ENCODE assay signal across 15 cellular contexts in the genomic region with DNA sequence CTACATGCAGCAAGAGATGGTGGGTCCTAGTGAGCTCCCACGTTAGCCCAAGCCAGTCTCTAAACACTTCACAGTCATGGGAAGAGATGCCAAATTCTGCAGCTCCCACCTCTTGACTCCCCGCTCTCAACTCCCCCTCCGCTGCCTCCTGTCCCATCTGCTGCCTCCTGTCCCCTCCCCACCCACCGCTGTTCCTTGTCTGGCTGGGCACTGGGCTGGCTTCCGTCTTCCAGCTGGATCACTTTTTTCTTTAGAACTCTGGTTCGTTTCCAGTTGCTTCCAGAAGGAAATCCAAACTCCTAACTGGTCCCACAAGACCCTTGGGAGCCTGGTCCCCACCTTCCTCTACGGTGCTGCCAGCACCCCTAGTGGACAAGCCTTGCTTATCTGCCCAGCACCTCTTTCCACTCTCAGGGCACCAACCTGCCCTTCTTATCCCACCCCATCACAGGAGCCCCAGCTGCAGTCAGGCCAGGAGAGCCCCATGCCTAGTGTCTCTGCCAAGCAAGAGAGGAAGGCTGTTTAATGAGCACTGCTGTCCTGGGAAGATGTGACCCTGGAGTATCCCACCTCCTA. TPM values are rescaled to one million over a fixed set of nuclear protein-coding genes. Genes with fewer than 3 reads are reported as not detected.
DNase-seq lines count a peak whose midpoint lies in the region; ATAC-seq and TF ChIP-seq lines count a peak whose summit lies in the region.
"Had no signal": no experiment of that assay in that cellular context is flagged by ENCODE, and none has a peak within 500 bp of the region (broad histone marks: within the 10 kb centered on the region; RNA-seq: fewer than 3 reads in every experiment).

No MANE protein-coding gene starts in this region.

- TF ChIP-seq CTCF in A673 (conservative IDR thresholded peaks at IDR 0.05; ENCODE audit: low read depth, low read length): 0 out of 2 replicates have a peak, but pooled peaks have one; percentile 33
- peak; percentile 18 for TF ChIP-seq CTCF in GM13977 (IDR thresholded peaks at IDR 0.05; ENCODE audit: extremely low read depth, insufficient read depth, missing control alignments)
- TF ChIP-seq CTCF in WI38 (IDR thresholded peaks at IDR 0.05; ENCODE audit: low read depth, low read length): peak; percentile 23; the same call in 1 of the 2 replicates
- no peak for TF ChIP-seq CTCF in glutamatergic neuron (IDR thresholded peaks at IDR 0.05; ENCODE audit: partially characterized antibody, unreplicated experiment)

- in situ Hi-C loops in GM13977 (cut with MboI; ENCODE audit: low pct_unique_long_range_greater_than_20kb, low sequenced_read_pairs, unreplicated experiment): no loop called here

- CTCF ChIA-PET in A673 (lab: Charles Lee): no interaction called here

- peaks cover 4% of the 10 kb centered on the region for H3K36me3 Mint-ChIP-seq in glutamatergic neuron (ENCODE audit: unreplicated experiment)

- H3K9me3 ChIP-seq in A673 (ENCODE audit: low read depth, low read length, poor library complexity, severe bottlenecking): no peaks in the 10 kb centered on the region
- H3K9me3 ChIP-seq: adrenal gland, neutrophil, SJSA1 had no signal

- peak overlapping the region; percentile 43 for H3K27ac Mint-ChIP-seq in glutamatergic neuron (ENCODE audit: unreplicated experiment)

- no peak overlapping the region for H3K4me3 ChIP-seq in A673 (ENCODE audit: low read depth, low read length, poor library complexity, severe bottlenecking)
- H3K4me3 ChIP-seq in WI38 (ENCODE audit: low read depth, low read length): no peak overlapping the region
- H3K4me3 ChIP-seq: adrenal gland, coronary artery, SJSA1 had no signal

- BruUV-seq in A673 (replicated peaks; lab: Mats Ljungman, UMichigan): no TSS peak

- intact Hi-C loops in A673 (cut with micrococcal nuclease; ENCODE audit: unreplicated experiment): no loop called here

- H3K9me3 Mint-ChIP-seq in glutamatergic neuron (ENCODE audit: unreplicated experiment): no peaks in the 10 kb centered on the region

- DNase-seq in A673 (ENCODE audit: low spot score) (no peak), GM13977 (ENCODE audit: low spot score) (no peak), glutamatergic neuron (no peak), SHP77 (lab: John Stamatoyannopoulos, UW) (no peak), left lobe of liver (ENCODE audit: low spot score) (no peak)
- DNase-seq: activated CD4-positive, alpha-beta T cell treated with anti-CD3 and anti-CD28 coated beads, Interleukin-2, amount 50 U/mL, for 48 hours; adrenal gland; mammary epithelial cell; stimulated activated naive CD4-positive, alpha-beta T cell had no signal

- no peaks in the 10 kb centered on the region for H3K36me3 ChIP-seq in A673 (ENCODE audit: insufficient read depth, low read length, poor library complexity, severe bottlenecking)
- H3K36me3 ChIP-seq: adrenal gland, neutrophil, SJSA1 had no signal

- peaks cover 2% of the 10 kb centered on the region for H3K27me3 Mint-ChIP-seq in glutamatergic neuron (ENCODE audit: unreplicated experiment)

- no peak overlapping the region for H3K27ac ChIP-seq in A673 (ENCODE audit: low read depth, low read length, poor library complexity, severe bottlenecking)
- H3K27ac ChIP-seq: adrenal gland, coronary artery, neutrophil, SJSA1 had no signal

- H3K4me1 Mint-ChIP-seq in glutamatergic neuron (ENCODE audit: low read depth, unreplicated experiment): no peaks in the 10 kb centered on the region

- POLR2A ChIA-PET in A673 (lab: Charles Lee; ENCODE audit: low non-redundant PET): no interaction called here

- no peak for ATAC-seq in GM18867 (IDR thresholded peaks at IDR 0.05; ENCODE audit: unreplicated experiment)
- no peak for ATAC-seq in HG02970 (IDR thresholded peaks at IDR 0.05; ENCODE audit: low FRiP score, unreplicated experiment)
- no peak for ATAC-seq in left lobe of liver

- H3K27me3 ChIP-seq in A673 (replicated peaks; ENCODE audit: insufficient read depth, low read depth, low read length, poor library complexity): peaks cover 47% of the 10 kb centered on the region
- H3K27me3 ChIP-seq: adrenal gland had no signal

- no peaks in the 10 kb centered on the region for H3K4me1 ChIP-seq in A673 (ENCODE audit: insufficient read depth, low read length, poor library complexity, severe bottlenecking)
- H3K4me1 ChIP-seq: adrenal gland, SJSA1 had no signal

- no peak overlapping the region for H3K4me3 Mint-ChIP-seq in glutamatergic neuron (ENCODE audit: unreplicated experiment)

RNA-seq across cellular contexts. Expression of a gene that starts 12.1 kb away (rescaled TPM):
- not detected in 2 replicates for total RNA-seq in A673 (2021)
- total RNA-seq in glutamatergic neuron (ENCODE audit: unreplicated experiment): not detected
- not detected for total RNA-seq in left lobe of liver
